In the genomic region with DNA sequence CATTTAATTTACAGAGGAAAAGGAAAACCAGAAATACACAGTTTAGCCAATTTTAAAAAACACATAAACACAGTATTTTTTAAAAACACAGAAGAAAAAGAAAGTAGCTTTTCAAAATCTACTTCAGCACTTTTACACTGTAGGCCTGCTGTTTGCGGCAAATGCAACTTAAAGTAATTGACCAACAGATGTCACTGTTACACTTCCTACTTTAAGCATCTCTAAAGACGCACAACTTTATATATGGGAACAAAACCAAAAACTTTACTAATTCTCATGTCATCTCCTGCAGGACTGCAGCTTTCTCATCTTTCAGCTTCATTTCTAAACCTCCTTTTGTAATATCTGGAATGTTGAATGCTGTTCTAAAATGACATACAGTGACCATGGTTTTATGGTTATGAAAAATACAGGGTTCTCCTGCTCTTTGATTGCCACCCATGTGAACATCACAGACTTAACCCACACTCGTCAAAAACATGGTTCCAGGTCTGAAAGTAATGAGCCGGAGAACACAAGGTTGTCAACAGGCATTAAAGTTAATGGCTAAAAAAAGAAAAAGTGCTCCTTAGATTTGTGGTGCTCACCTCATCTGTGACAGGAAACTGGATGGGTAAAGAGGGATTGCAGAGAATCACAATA, we compare ENCODE assay signal across 9 cellular contexts.
DNase-seq lines count a peak whose midpoint lies in the region; ATAC-seq and TF ChIP-seq lines count a peak whose summit lies in the region.
"Had no signal": no experiment of that assay in that cellular context is flagged by ENCODE, and none has a peak within 500 bp of the region (broad histone marks: within the 10 kb centered on the region; RNA-seq: fewer than 3 reads in every experiment).

No MANE protein-coding gene starts in this region.

- H3K4me1 ChIP-seq in heart left ventricle (peaks cover 0 to 15% (median 0%) of the 10 kb centered on the region in 12 donors), body of pancreas (no peaks in the 10 kb centered on the region), left lung (peaks cover 0 to 3% of the 10 kb centered on the region in 2 donors)

- no peaks in the 10 kb centered on the region for H3K27me3 ChIP-seq in heart left ventricle
- H3K27me3 ChIP-seq in body of pancreas, result no peaks in the 10 kb centered on the region
- no peaks in the 10 kb centered on the region for H3K27me3 ChIP-seq in left lung

- H3K27ac ChIP-seq in heart left ventricle (no peak overlapping the region), body of pancreas (no peak overlapping the region), left lung (no peak overlapping the region)

- no peaks in the 10 kb centered on the region for H3K9me3 ChIP-seq in heart left ventricle
- H3K9me3 ChIP-seq in body of pancreas, result no peaks in the 10 kb centered on the region
- H3K9me3 ChIP-seq in left lung, result no peaks in the 10 kb centered on the region
- H3K9me3 ChIP-seq: HAP-1 had no signal

- DNase-seq in heart left ventricle (no peak), cardiac septum (ENCODE audit: low spot score) (no peak), NCI-H2196 treated with DMSO at 0.1 percent for 48 hours (lab: John Stamatoyannopoulos, UW; ENCODE audit: unreplicated experiment) (peak; percentile 4), body of pancreas (no peak), left lung (no peak), D341Med (ENCODE audit: low spot score) (no peak)

- no peak overlapping the region for H3K4me3 ChIP-seq in heart left ventricle
- H3K4me3 ChIP-seq in body of pancreas, result no peak overlapping the region
- H3K4me3 ChIP-seq in left lung, result no peak overlapping the region
- H3K4me3 ChIP-seq: HAP-1 had no signal

- 28 to 31% (median 29%) methylated on average over 4 of the region's 4 CpGs for WGBS in heart left ventricle, 4 donors
- WGBS in body of pancreas, 2 donors, result 13 to 20% methylated on average over 4 of the region's 4 CpGs

- ATAC-seq in heart left ventricle (peak in 2 of 4 donors; percentile 63 to 75), body of pancreas (no peak), left lung (peak; percentile 83), GM21367 (IDR thresholded peaks at IDR 0.05; ENCODE audit: unreplicated experiment) (no peak), GM19035 (IDR thresholded peaks at IDR 0.05; ENCODE audit: unreplicated experiment) (no peak)

- intact Hi-C loops in heart left ventricle (cut with DNase I), result loop anchor here in 9 of 10 donors (1.0 to 10.0 kb wide), 7 partner anchors 46 to 618 kb away; no protein-coding TSS in a partner anchor
- intact Hi-C loops in cardiac septum (cut with DNase I), result loop anchor here (5.0 kb wide), 1 partner anchor 616 kb away; no protein-coding TSS in a partner anchor
- intact Hi-C loops in body of pancreas (cut with DNase I), result no loop called here
- intact Hi-C loops in left lung (cut with DNase I), result no loop called here

- peak; percentile 32 to 70 (median 52) for TF ChIP-seq CTCF in heart left ventricle (IDR thresholded peaks at IDR 0.05)
- peak in 6 of 7 experiments; percentile 15 to 47 (median 44) for TF ChIP-seq CTCF in body of pancreas (IDR thresholded peaks at IDR 0.05)
- TF ChIP-seq CTCF in left lung (IDR thresholded peaks at IDR 0.05), result peak; percentile 41 to 45

- no peaks in the 10 kb centered on the region for H3K36me3 ChIP-seq in heart left ventricle
- H3K36me3 ChIP-seq in body of pancreas (replicated peaks in 1 of 2; ENCODE audit: insufficient read depth in 1 of 2, low read depth in 2 of 2), result no peaks in the 10 kb centered on the region
- H3K36me3 ChIP-seq in left lung, result no peaks in the 10 kb centered on the region
- H3K36me3 ChIP-seq: HAP-1 had no signal

- no peak for TF ChIP-seq POLR2A in heart left ventricle (IDR thresholded peaks at IDR 0.05)
- TF ChIP-seq POLR2A in body of pancreas (IDR thresholded peaks at IDR 0.05), result no peak

Comparison
In these comparisons a context has a peak if more than half of its experiments do, and no peak if none do; other contexts are left out.
1. intact Hi-C loops: an anchor here in heart left ventricle (1.0 to 10.0 kb wide) and cardiac septum (5.0 kb wide); none called in body of pancreas and left lung.